ENCODE assay signal across 24 cellular contexts in the genomic region with DNA sequence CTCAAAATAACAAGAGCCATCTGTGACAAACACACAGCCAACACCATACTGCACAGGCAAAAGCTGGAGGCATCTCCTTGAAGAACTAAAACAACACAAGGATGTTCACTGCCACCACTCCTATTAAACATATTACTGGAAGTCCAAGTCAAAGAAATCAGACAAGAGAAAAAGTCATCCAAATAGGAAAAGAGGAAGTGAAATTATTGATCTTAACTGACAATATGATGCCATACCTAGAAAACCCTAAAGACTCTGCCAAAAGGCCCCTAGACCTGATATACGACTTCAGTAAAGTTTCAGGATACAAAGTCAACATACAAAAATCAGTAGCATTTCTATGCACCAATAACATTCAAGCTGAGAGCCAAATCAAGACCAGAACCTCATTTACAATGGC.
"Had no signal": no experiment of that assay in that cellular context is flagged by ENCODE, and none has a peak within 500 bp of the region (broad histone marks: within the 10 kb centered on the region; RNA-seq: fewer than 3 reads in every experiment).

No MANE protein-coding gene starts in this region.

- H3K4me3 ChIP-seq: coronary artery, gastroesophageal sphincter, hepatocyte, testis, transverse colon had no signal

- ATAC-seq: activated CD4-positive, CD25-positive, alpha-beta regulatory T cell treated with anti-CD3 and anti-CD28 coated beads, Interleukin-2, amount 50 U/mL, for 24 hours; effector memory CD8-positive, alpha-beta T cell; gastroesophageal sphincter; left cardiac atrium; left ventricle myocardium superior; right cardiac atrium had no signal

- H3K4me1 ChIP-seq: gastroesophageal sphincter, testis, transverse colon had no signal

- H3K27ac ChIP-seq: brain microvascular endothelial cell, coronary artery, gastroesophageal sphincter, hepatocyte, testis, transverse colon, WERI-Rb-1 had no signal

- DNase-seq: activated CD4-positive, alpha-beta T cell treated with anti-CD3 and anti-CD28 coated beads for 48 hours; activated CD4-positive, alpha-beta T cell treated with anti-CD3 and anti-CD28 coated beads, Interleukin-2, amount 50 U/mL, for 48 hours; activated CD8-positive, alpha-beta memory T cell treated with anti-CD3 and anti-CD28 coated beads for 24 hours; activated gamma-delta T cell; activated naive CD4-positive, alpha-beta T cell treated with anti-CD3 and anti-CD28 coated beads, Interleukin-2, amount 10 ng/mL, durations not matched to agents 7 days and 5 days; activated naive CD8-positive, alpha-beta T cell treated with anti-CD3 and anti-CD28 coated beads, Interleukin-2, amount 10 ng/mL, durations not matched to agents 7 days and 5 days; effector memory CD8-positive, alpha-beta T cell; erythroblast; islet precursor cell; left cardiac atrium; left ventricle myocardium superior; posterior cingulate gyrus; right cardiac atrium; stimulated activated CD4-positive, alpha-beta T cell treated with anti-CD3 and anti-CD28 coated beads, Interleukin-15, amount 100 ng/mL, for 24 hours; stimulated activated CD4-positive, alpha-beta T cell treated with anti-CD3 and anti-CD28 coated beads, Interleukin-2, amount 100 ng/mL, for 24 hours; stimulated activated naive CD4-positive, alpha-beta T cell treated with Interleukin-2 at 50 U/mL for 16 hours; testis; transverse colon; WERI-Rb-1 had no signal

- H3K36me3 ChIP-seq: brain microvascular endothelial cell, gastroesophageal sphincter, transverse colon, WERI-Rb-1 had no signal

- H3K9me3 ChIP-seq: gastroesophageal sphincter, testis, transverse colon had no signal
